1 cellular context compared by ENCODE assay signal in genomic region chr14:37599527-37600368, GRCh38.
TF ChIP-seq lines count a peak whose summit lies in the region.

No MANE protein-coding gene starts in this region.

TF ChIP-seq in HepG2, 621 proteins besides CTCF, POLR2A, EP300 and RAD21 (continued from another document):
- TF ChIP-seq ZFP91 (CRISPR knock-in tag; IDR thresholded peaks at IDR 0.05; ENCODE audit: borderline replicate concordance), result peak; percentile 15; the same call in 1 of the 2 replicates
- TF ChIP-seq ASH2L (IDR thresholded peaks at IDR 0.05; ENCODE audit: insufficient read length, low read depth, low read length), result no peak
- TF ChIP-seq ZNF891 (CRISPR knock-in tag; IDR thresholded peaks at IDR 0.05), result peak; percentile 35; the same call in 1 of the 2 replicates
- TF ChIP-seq GPN1 (CRISPR knock-in tag; IDR thresholded peaks at IDR 0.05; ENCODE audit: borderline replicate concordance), result no peak
- TF ChIP-seq ZNF414 (CRISPR knock-in tag; IDR thresholded peaks at IDR 0.05), result no peak
- TF ChIP-seq FOXP1 (IDR thresholded peaks at IDR 0.05), result no peak
- TF ChIP-seq FOXP1 (CRISPR knock-in tag; IDR thresholded peaks at IDR 0.05), result no peak
- peak; percentile 20; the same call in 1 of the 2 replicates for TF ChIP-seq ZBTB4 (CRISPR knock-in tag; IDR thresholded peaks at IDR 0.05; ENCODE audit: borderline replicate concordance)
- TF ChIP-seq HNF1A (IDR thresholded peaks at IDR 0.05; ENCODE audit: low read depth), result no peak
- TF ChIP-seq HNF1A (CRISPR knock-in tag; IDR thresholded peaks at IDR 0.05; ENCODE audit: borderline replicate concordance), result 0 out of 2 replicates have a peak, but pooled peaks have one; percentile 29
- TF ChIP-seq ZNF335 (CRISPR knock-in tag; IDR thresholded peaks at IDR 0.05), result no peak
- no peak for TF ChIP-seq POGK (CRISPR knock-in tag; conservative IDR thresholded peaks at IDR 0.05)
